Comparison of ENCODE assay signal across 8 cellular contexts in genomic region chr5:177369050-177369912, GRCh38. TPM values are rescaled to one million over a fixed set of nuclear protein-coding genes. Genes with fewer than 3 reads are reported as not detected.
DNase-seq lines count a peak whose midpoint lies in the region; ATAC-seq and TF ChIP-seq lines count a peak whose summit lies in the region.

No MANE protein-coding gene starts in this region.

- no peaks in the 10 kb centered on the region for H3K79me1 ChIP-seq in neuronal stem cell (ENCODE audit: low read depth, low read length)

- no peak overlapping the region for H4K91ac ChIP-seq in neuronal stem cell (ENCODE audit: low read depth, low read length, poor library complexity)

- H4K20me1 ChIP-seq in PC-9 (ENCODE audit: insufficient read depth) = no peaks in the 10 kb centered on the region

- H3K9ac ChIP-seq in neuronal stem cell (ENCODE audit: low read depth, low read length, poor library complexity) = peak overlapping the region; percentile 6

- peak; percentile 83 for TF ChIP-seq CTCF in PC-9 (conservative IDR thresholded peaks at IDR 0.05)
- TF ChIP-seq CTCF in choroid plexus epithelial cell (conservative IDR thresholded peaks at IDR 0.05; ENCODE audit: low read depth, low read length) = peak; percentile 75

- H3K4me1 ChIP-seq in PC-9 (replicated peaks; ENCODE audit: insufficient read depth) (peaks cover 11% of the 10 kb centered on the region), neuronal stem cell (ENCODE audit: control insufficient read depth in 2 of 2, insufficient read depth in 1 of 2, low read depth in 1 of 2, low read length in 2 of 2) (peaks cover 14 to 19% of the 10 kb centered on the region in 2 donors)

- H2AK5ac ChIP-seq in neuronal stem cell (ENCODE audit: low read depth, low read length) = peak overlapping the region; percentile 17

- no peaks in the 10 kb centered on the region for H3K9me2 ChIP-seq in PC-9 (ENCODE audit: insufficient read depth)

- H3K9me3 ChIP-seq in PC-9 (ENCODE audit: insufficient read depth, low read depth) = no peaks in the 10 kb centered on the region
- peaks cover 0 to 2% of the 10 kb centered on the region in 2 donors for H3K9me3 ChIP-seq in neuronal stem cell (replicated peaks in 1 of 2; ENCODE audit: control insufficient read depth in 2 of 2, insufficient read depth in 1 of 2, low read depth in 1 of 2, low read length in 2 of 2)

- H3K4me1 Mint-ChIP-seq in stimulated activated naive CD8-positive, alpha-beta T cell treated with anti-CD3 and anti-CD28 coated beads, Interleukin-15, amount 100 ng/mL, for 72 hours = peaks cover 86% of the 10 kb centered on the region

- H3K27ac ChIP-seq in PC-9 (no peak overlapping the region), neuronal stem cell (replicated peaks; ENCODE audit: low read length) (no peak overlapping the region)

- POLR2A ChIA-PET in PC-9 (lab: Charles Lee; ENCODE audit: unreplicated experiment) = interaction anchor here (0.6 kb wide), 1 partner anchor 57 kb away, joined by 20 read pairs; no protein-coding TSS in a partner anchor

- no peak for ATAC-seq in stimulated activated naive CD8-positive, alpha-beta T cell treated with anti-CD3 and anti-CD28 coated beads, Interleukin-15, Interleukin-2, amounts not matched to agents 100 U/mL and 50 U/mL, for 24 hours
- no peak for ATAC-seq in stimulated activated naive CD8-positive, alpha-beta T cell treated with anti-CD3 and anti-CD28 coated beads, Interleukin-15, amount 100 ng/mL, for 72 hours
- no peak for ATAC-seq in GM21390 (IDR thresholded peaks at IDR 0.05; ENCODE audit: unreplicated experiment)
- ATAC-seq in GM18907 (IDR thresholded peaks at IDR 0.05; ENCODE audit: unreplicated experiment) = no peak

- H3K36me3 ChIP-seq in PC-9 (ENCODE audit: low read depth) (no peaks in the 10 kb centered on the region), neuronal stem cell (replicated peaks in 1 of 2; ENCODE audit: control insufficient read depth in 2 of 2, insufficient read depth in 2 of 2, low read length in 2 of 2) (peaks cover 2 to 7% of the 10 kb centered on the region in 2 donors)

- BruUV-seq in PC-9 (replicated peaks; lab: Mats Ljungman, UMichigan) = no TSS peak

- peak overlapping the region in 1 of 2 donors; percentile 83 for H3K27ac Mint-ChIP-seq in stimulated activated naive CD8-positive, alpha-beta T cell treated with anti-CD3 and anti-CD28 coated beads, Interleukin-15, amount 100 ng/mL, for 72 hours

- H3K23ac ChIP-seq in neuronal stem cell (ENCODE audit: low read depth, low read length, poor library complexity) = no peak overlapping the region

- WGBS in neuronal stem cell (ENCODE audit: extremely low coverage in 2 of 2, insufficient read length in 2 of 2, insufficient replicate concordance in 1 of 2), 2 donors = no CpG with 5 or more reads among the region's 7 CpGs

- intact Hi-C loops in PC-9 (cut with micrococcal nuclease; ENCODE audit: unreplicated experiment) = no loop called here

- peak; percentile 50 for DNase-seq in stimulated activated naive CD8-positive, alpha-beta T cell treated with anti-CD3 and anti-CD28 coated beads, Interleukin-15, Interleukin-2, amounts not matched to agents 100 U/mL and 50 U/mL, for 24 hours
- DNase-seq in stimulated activated naive CD8-positive, alpha-beta T cell treated with anti-CD3 and anti-CD28 coated beads, Interleukin-15, amount 100 ng/mL, for 72 hours = no peak
- DNase-seq in PC-9 = no peak
- DNase-seq in choroid plexus epithelial cell (ENCODE audit: low read depth) = peak; percentile 43
- DNase-seq in neuronal stem cell (ENCODE audit: low spot score) = no peak
- DNase-seq in NCI-H526 treated with DMSO at 0.1 percent for 48 hours (lab: John Stamatoyannopoulos, UW) = no peak

- H3K27me3 Mint-ChIP-seq in stimulated activated naive CD8-positive, alpha-beta T cell treated with anti-CD3 and anti-CD28 coated beads, Interleukin-15, amount 100 ng/mL, for 72 hours = no peaks in the 10 kb centered on the region

- no peak overlapping the region for H2BK5ac ChIP-seq in neuronal stem cell (ENCODE audit: low read length)

- CTCF ChIA-PET in PC-9 (lab: Charles Lee) = interaction anchor here (0.6 to 2.0 kb wide), 7 partner anchors 15 to 148 kb away, joined by 3 to 42 read pairs (median 3); partner anchors contain the start of genes DDX41 and SLC34A1

- no peak overlapping the region for H3K4ac ChIP-seq in neuronal stem cell (ENCODE audit: low read length)

- no peak overlapping the region for H3K18ac ChIP-seq in neuronal stem cell (ENCODE audit: low read length)

- no peak overlapping the region for H4K8ac ChIP-seq in neuronal stem cell (ENCODE audit: low read depth, low read length)

- H3K27me3 ChIP-seq in PC-9 (ENCODE audit: insufficient read depth, low read depth) = no peaks in the 10 kb centered on the region
- H3K27me3 ChIP-seq in neuronal stem cell (ENCODE audit: control insufficient read depth in 3 of 3, insufficient read depth in 3 of 3, low read depth in 1 of 3, low read length in 3 of 3) = peaks cover 0 to 17% (median 0%) of the 10 kb centered on the region in 3 experiments

- no peak overlapping the region for H3K4me3 Mint-ChIP-seq in stimulated activated naive CD8-positive, alpha-beta T cell treated with anti-CD3 and anti-CD28 coated beads, Interleukin-15, amount 100 ng/mL, for 72 hours

- H3K14ac ChIP-seq in neuronal stem cell (ENCODE audit: low read length) = no peak overlapping the region

- H2BK12ac ChIP-seq in neuronal stem cell (ENCODE audit: low read length) = no peak overlapping the region

- no peak overlapping the region for H3K4me3 ChIP-seq in PC-9
- H3K4me3 ChIP-seq in choroid plexus epithelial cell (ENCODE audit: low read depth, low read length) = no peak overlapping the region
- no peak overlapping the region for H3K4me3 ChIP-seq in neuronal stem cell (ENCODE audit: low read length in 2 of 2)

- H2AFZ ChIP-seq in PC-9 (no peak overlapping the region), neuronal stem cell (ENCODE audit: low read length) (no peak overlapping the region)

- H3K79me2 ChIP-seq in PC-9 (ENCODE audit: low read depth) = no peaks in the 10 kb centered on the region

- H3K4me2 ChIP-seq in PC-9 (no peak overlapping the region), neuronal stem cell (ENCODE audit: insufficient read depth, low read length, poor library complexity, severe bottlenecking) (no peak overlapping the region)

- H3F3A ChIP-seq in PC-9 (ENCODE audit: insufficient read depth, low read depth) = peaks cover 16% of the 10 kb centered on the region; the same call in 1 of the 2 replicates

- H2BK120ac ChIP-seq in neuronal stem cell (ENCODE audit: low read depth, low read length) = no peak overlapping the region

- H3K9me3 Mint-ChIP-seq in stimulated activated naive CD8-positive, alpha-beta T cell treated with anti-CD3 and anti-CD28 coated beads, Interleukin-15, amount 100 ng/mL, for 72 hours = no peaks in the 10 kb centered on the region

- peak overlapping the region; percentile 10 for H2BK15ac ChIP-seq in neuronal stem cell (ENCODE audit: low read length)

RNA-seq across cellular contexts. Expression of gene RGS14, which starts 11.6 kb away (rescaled TPM):
- total RNA-seq in PC-9 (2021) = 11.9 and 13.6 TPM in 2 replicates
- 26.4 TPM for polyA plus RNA-seq in neuronal stem cell (2013, experiment 1 of 2)
- 20.9 TPM for polyA plus RNA-seq in neuronal stem cell (2013, experiment 2 of 2)

RNA-seq across cellular contexts. Expression of gene SLC34A1, which starts 15.0 kb away (rescaled TPM):
- total RNA-seq in PC-9 (2021) = 0.28 TPM in 1 of 2 replicates, not detected in the other
- polyA plus RNA-seq in neuronal stem cell (2013, experiment 1 of 2) = not detected
- not detected for polyA plus RNA-seq in neuronal stem cell (2013, experiment 2 of 2)

RNA-seq across cellular contexts. Expression of gene LMAN2, which starts 17.8 kb away (rescaled TPM):
- 129 and 153 TPM in 2 replicates for total RNA-seq in PC-9 (2021)
- polyA plus RNA-seq in neuronal stem cell (2013, experiment 1 of 2) = 131 TPM
- polyA plus RNA-seq in neuronal stem cell (2013, experiment 2 of 2) = 132 TPM

RNA-seq across cellular contexts. Expression of gene PFN3, which starts 31.2 kb away (rescaled TPM):
- total RNA-seq in PC-9 (2021) = not detected in 2 replicates
- polyA plus RNA-seq in neuronal stem cell (2013, experiment 1 of 2) = not detected
- polyA plus RNA-seq in neuronal stem cell (2013, experiment 2 of 2) = not detected

RNA-seq across cellular contexts. Expression of gene F12, which starts 40.1 kb away (rescaled TPM):
- total RNA-seq in PC-9 (2021) = 14.5 and 17.0 TPM in 2 replicates
- polyA plus RNA-seq in neuronal stem cell (2013, experiment 1 of 2) = 2.1 TPM
- polyA plus RNA-seq in neuronal stem cell (2013, experiment 2 of 2) = 2.5 TPM

Comparison
In these comparisons a context has a peak if more than half of its experiments do, and no peak if none do; other contexts are left out.
1. DNase-seq: peak in stimulated activated naive CD8-positive, alpha-beta T cell treated with anti-CD3 and anti-CD28 coated beads, Interleukin-15, Interleukin-2, amounts not matched to agents 100 U/mL and 50 U/mL, for 24 hours (single experiment) and choroid plexus epithelial cell (single experiment); none in stimulated activated naive CD8-positive, alpha-beta T cell treated with anti-CD3 and anti-CD28 coated beads, Interleukin-15, amount 100 ng/mL, for 72 hours (0 of 2), PC-9 (0 of 2), neuronal stem cell (single experiment) and NCI-H526 treated with DMSO at 0.1 percent for 48 hours (single experiment).